In the genomic region with DNA sequence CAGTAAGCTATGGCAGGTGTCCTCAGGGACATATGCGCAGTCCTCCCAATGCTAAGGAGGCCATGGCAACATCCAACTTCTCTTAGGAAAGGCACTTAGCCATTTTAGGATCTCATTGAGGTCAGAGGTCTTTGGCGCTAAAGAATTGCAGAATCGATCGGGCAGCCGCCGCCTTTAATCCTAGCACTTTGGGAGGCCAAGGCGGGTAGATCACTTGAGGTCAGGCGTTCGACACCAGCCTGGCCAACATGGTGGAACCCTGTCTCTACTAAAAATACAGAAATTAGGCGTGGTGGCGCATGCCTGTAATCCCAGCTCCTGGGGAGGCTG, we compare ENCODE assay signal across 9 cellular contexts. TPM values are rescaled to one million over a fixed set of nuclear protein-coding genes. Genes with fewer than 3 reads are reported as not detected.
DNase-seq lines count a peak whose midpoint lies in the region; ATAC-seq and TF ChIP-seq lines count a peak whose summit lies in the region.
"Had no signal": no experiment of that assay in that cellular context is flagged by ENCODE, and none has a peak within 500 bp of the region (broad histone marks: within the 10 kb centered on the region; RNA-seq: fewer than 3 reads in every experiment).

No MANE protein-coding gene starts in this region.

- H3K4me3 ChIP-seq in CD8-positive, alpha-beta T cell (ENCODE audit: low read depth, low read length), result peak overlapping the region; percentile 65
- H3K4me3 ChIP-seq in MM.1S (ENCODE audit: low read length), result 0 out of 2 replicates have a peak overlapping the region, but pooled peaks have one; percentile 80
- peak overlapping the region in 36 of 59 donors; percentile 59 to 96 (median 86) for H3K4me3 ChIP-seq in dorsolateral prefrontal cortex

- peaks cover 5% of the 10 kb centered on the region for H3K36me3 Mint-ChIP-seq in CD8-positive, alpha-beta T cell
- H3K36me3 Mint-ChIP-seq in nephron progenitor cell (ENCODE audit: low read depth), result no peaks in the 10 kb centered on the region

- H3K9me3 Mint-ChIP-seq in CD8-positive, alpha-beta T cell, result no peaks in the 10 kb centered on the region
- no peaks in the 10 kb centered on the region for H3K9me3 Mint-ChIP-seq in nephron progenitor cell

- TF ChIP-seq CTCF in CD8-positive, alpha-beta T cell (IDR thresholded peaks at IDR 0.05), result no peak
- TF ChIP-seq CTCF in MM.1S (IDR thresholded peaks at IDR 0.05; ENCODE audit: low read length) (no peak), dorsolateral prefrontal cortex (IDR thresholded peaks at IDR 0.05 in 54 of 56, conservative IDR thresholded peaks at IDR 0.05 in 2 of 56; ENCODE audit: low read depth in 1 of 56, partially characterized antibody in 56 of 56) (no peak), nephron progenitor cell (IDR thresholded peaks at IDR 0.05) (no peak)

- H3F3A ChIP-seq in MM.1S (ENCODE audit: insufficient read depth, low read length), result peaks cover 25% of the 10 kb centered on the region

- H3K9ac ChIP-seq in MM.1S (ENCODE audit: low read length), result no peak overlapping the region

- POLR2A ChIA-PET in CD8-positive, alpha-beta T cell (lab: Charles Lee), result interaction anchor here (0.7 to 1.6 kb wide), 2 partner anchors 13 to 69 kb away, joined by 3 read pairs; a partner anchor contains a TSS

- peak overlapping the region; percentile 80 for H2AFZ ChIP-seq in MM.1S (ENCODE audit: low read length)

- peak overlapping the region; percentile 71 for H3K27ac Mint-ChIP-seq in CD8-positive, alpha-beta T cell
- peak overlapping the region; percentile 94 for H3K27ac Mint-ChIP-seq in nephron progenitor cell

- peak overlapping the region; percentile 89 for H3K4me3 Mint-ChIP-seq in CD8-positive, alpha-beta T cell
- H3K4me3 Mint-ChIP-seq in nephron progenitor cell, result peak overlapping the region; percentile 87

- H3K4me1 Mint-ChIP-seq in CD8-positive, alpha-beta T cell (ENCODE audit: low read depth), result peaks cover 20% of the 10 kb centered on the region
- H3K4me1 Mint-ChIP-seq in nephron progenitor cell, result peaks cover 16% of the 10 kb centered on the region

- H3K27me3 ChIP-seq in CD8-positive, alpha-beta T cell (ENCODE audit: insufficient read depth, low read length), result no peaks in the 10 kb centered on the region
- H3K27me3 ChIP-seq in MM.1S (replicated peaks; ENCODE audit: insufficient read depth, low read length), result no peaks in the 10 kb centered on the region; the same call in 1 of the 2 replicates
- no peaks in the 10 kb centered on the region for H3K27me3 ChIP-seq in dorsolateral prefrontal cortex

- H3K27ac ChIP-seq in CD8-positive, alpha-beta T cell (ENCODE audit: low read depth, low read length), result no peak overlapping the region
- H3K27ac ChIP-seq in MM.1S (ENCODE audit: low read length), result no peak overlapping the region
- H3K27ac ChIP-seq in dorsolateral prefrontal cortex, result peak overlapping the region in 26 of 59 donors; percentile 32 to 96 (median 83)

- no peaks in the 10 kb centered on the region for H3K27me3 Mint-ChIP-seq in CD8-positive, alpha-beta T cell (ENCODE audit: low read depth)
- H3K27me3 Mint-ChIP-seq in nephron progenitor cell (ENCODE audit: low read depth, poor library complexity), result peaks cover 8% of the 10 kb centered on the region

- intact Hi-C loops in CD8-positive, alpha-beta T cell (cut with DNase I, micrococcal nuclease), result loop anchor here in 1 of 2 experiments (2.0 to 5.0 kb wide), 2 partner anchors 63 to 375 kb away; a partner anchor contains a TSS
- intact Hi-C loops in dorsolateral prefrontal cortex (cut with DNase I), result no loop called here

- no peaks in the 10 kb centered on the region for H4K20me1 ChIP-seq in MM.1S (ENCODE audit: insufficient read depth, low read length)

- peaks cover 23% of the 10 kb centered on the region for H3K79me2 ChIP-seq in MM.1S (ENCODE audit: low read length)

- no peaks in the 10 kb centered on the region for H3K9me3 ChIP-seq in CD8-positive, alpha-beta T cell (ENCODE audit: low read length)
- H3K9me3 ChIP-seq in MM.1S (replicated peaks; ENCODE audit: insufficient read depth, low read length), result no peaks in the 10 kb centered on the region

- peaks cover 16% of the 10 kb centered on the region for H3K4me1 ChIP-seq in CD8-positive, alpha-beta T cell (ENCODE audit: insufficient read depth, low read length)
- H3K4me1 ChIP-seq in MM.1S (ENCODE audit: low read length), result peaks cover 31% of the 10 kb centered on the region

- peak overlapping the region; percentile 94; the same call in 1 of the 2 replicates for H3K4me2 ChIP-seq in MM.1S (ENCODE audit: low read depth, low read length)

- CTCF ChIA-PET in CD8-positive, alpha-beta T cell (lab: Charles Lee), result interaction anchor here (2.0 kb wide), 1 partner anchor 13 kb away, joined by 7 read pairs; no protein-coding TSS in a partner anchor

- H3K9me2 ChIP-seq in MM.1S (replicated peaks; ENCODE audit: insufficient read depth, low read length), result no peaks in the 10 kb centered on the region

- DNase-seq in CD8-positive, alpha-beta T cell, result no peak
- DNase-seq in MM.1S, result no peak
- no peak for DNase-seq in dorsolateral prefrontal cortex
- no peak for DNase-seq in nephron progenitor cell
- no peak for DNase-seq in NCI-H1436 treated with DMSO at 0.1 percent for 48 hours (lab: John Stamatoyannopoulos, UW)
- no peak for DNase-seq in NCI-H2107 (lab: John Stamatoyannopoulos, UW)
- no peak for DNase-seq in anterior cingulate cortex (lab: John Stamatoyannopoulos, UW)
- DNase-seq: NCI-H446 had no signal

- no peaks in the 10 kb centered on the region for H3K36me3 ChIP-seq in CD8-positive, alpha-beta T cell (ENCODE audit: insufficient read depth, low read length)
- no peaks in the 10 kb centered on the region for H3K36me3 ChIP-seq in MM.1S (replicated peaks; ENCODE audit: insufficient read depth, low read length)

- no peak for ATAC-seq in CD8-positive, alpha-beta T cell
- ATAC-seq in GM18868 (IDR thresholded peaks at IDR 0.05; ENCODE audit: unreplicated experiment), result no peak

RNA-seq across cellular contexts. Expression of a gene that starts 1.2 kb away (rescaled TPM):
- total RNA-seq in CD8-positive, alpha-beta T cell, result 10 to 100 TPM; 16.0 to 18.1 TPM
- 10 to 100 TPM; 49.1 to 90.5 (median 68.9) TPM for total RNA-seq in dorsolateral prefrontal cortex

RNA-seq across cellular contexts. Expression of a gene that starts 13.8 kb away (rescaled TPM):
- total RNA-seq in CD8-positive, alpha-beta T cell, result 10 to 100 TPM; 38.6 to 44.3 TPM
- 100 to 1,000 TPM in 119 of 120 experiments, 10 to 100 TPM in 1; 90.2 to 214 (median 158) TPM for total RNA-seq in dorsolateral prefrontal cortex
